In the genomic region with DNA sequence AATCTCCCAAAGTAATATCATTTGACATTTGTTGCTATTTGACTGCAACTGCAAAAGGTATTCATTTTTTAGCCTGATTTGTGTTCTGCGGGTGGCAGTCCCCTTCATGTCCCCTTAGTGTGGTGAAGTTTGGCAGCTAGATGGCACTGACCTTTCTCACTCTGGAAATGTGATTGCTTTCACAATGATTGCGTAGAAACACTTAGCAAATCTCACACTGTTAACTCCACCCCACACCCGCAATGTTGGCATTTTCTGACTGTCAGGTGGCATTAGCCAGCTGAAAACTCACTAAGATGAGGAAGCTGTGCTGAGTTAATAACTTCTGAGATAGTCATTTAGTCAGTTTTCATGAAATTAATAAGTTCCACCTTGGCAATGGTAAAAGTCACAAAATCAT, we compare ENCODE assay signal across 13 cellular contexts.
DNase-seq lines count a peak whose midpoint lies in the region; ATAC-seq and TF ChIP-seq lines count a peak whose summit lies in the region.
"Had no signal": no experiment of that assay in that cellular context is flagged by ENCODE, and none has a peak within 500 bp of the region (broad histone marks: within the 10 kb centered on the region; RNA-seq: fewer than 3 reads in every experiment).

No MANE protein-coding gene starts in this region.

- CTCF ChIA-PET in activated B cell treated with CpG ODN at 0.5 μM for 24 hours (lab: Charles Lee): no interaction called here

- H3K4me1 ChIP-seq in esophagus squamous epithelium (peaks cover 0 to 8% (median 5%) of the 10 kb centered on the region in 3 donors), vagina (no peaks in the 10 kb centered on the region)
- H3K4me1 ChIP-seq: tibial nerve had no signal

- peak; percentile 53 for ATAC-seq in GM18520 (IDR thresholded peaks at IDR 0.05; ENCODE audit: unreplicated experiment)
- ATAC-seq in activated B cell treated with CpG ODN at 0.5 μM for 24 hours (ENCODE audit: low read depth): peak; percentile 10
- ATAC-seq in GM19324 (IDR thresholded peaks at IDR 0.05; ENCODE audit: low FRiP score, unreplicated experiment): no peak
- ATAC-seq: PC-3 had no signal

- POLR2A ChIA-PET in activated B cell treated with CpG ODN at 0.5 μM for 24 hours (lab: Charles Lee): no interaction called here

- H3K4me3 ChIP-seq in esophagus squamous epithelium (no peak overlapping the region), vagina (no peak overlapping the region)
- H3K4me3 ChIP-seq: tibial nerve had no signal

- DNase-seq in NCI-H748 (lab: John Stamatoyannopoulos, UW; ENCODE audit: unreplicated experiment) (peak; percentile 56), NCI-H748 treated with DMSO at 0.1 percent for 48 hours (lab: John Stamatoyannopoulos, UW) (no peak), activated B cell treated with CpG ODN at 0.5 μM for 24 hours (no peak), mucosa of gallbladder (ENCODE audit: low spot score) (peak; percentile 30), esophagus squamous epithelium (lab: John Stamatoyannopoulos, UW) (no peak), vagina (ENCODE audit: extremely low spot score in 2 of 2) (no peak)
- DNase-seq: activated naive CD4-positive, alpha-beta T cell; NCI-H2029 treated with DMSO at 0.1 percent for 48 hours; PC-3 had no signal

- H3K27me3 ChIP-seq in esophagus squamous epithelium (peaks cover 0 to 4% (median 0%) of the 10 kb centered on the region in 4 donors), vagina (no peaks in the 10 kb centered on the region)
- H3K27me3 ChIP-seq: tibial nerve had no signal

- H3K27me3 Mint-ChIP-seq in activated B cell treated with CpG ODN at 0.5 μM for 24 hours: peaks cover 8% of the 10 kb centered on the region

- intact Hi-C loops in activated B cell treated with CpG ODN at 0.5 μM for 24 hours (cut with micrococcal nuclease): no loop called here
- intact Hi-C loops in esophagus squamous epithelium (cut with DNase I): no loop called here
- intact Hi-C loops in vagina (cut with DNase I): no loop called here

- TF ChIP-seq CTCF in activated B cell treated with CpG ODN at 0.5 μM for 24 hours (IDR thresholded peaks at IDR 0.05): no peak
- no peak for TF ChIP-seq CTCF in esophagus squamous epithelium (IDR thresholded peaks at IDR 0.05)
- TF ChIP-seq CTCF in vagina (IDR thresholded peaks at IDR 0.05): no peak

- no peak for TF ChIP-seq POLR2A in esophagus squamous epithelium (IDR thresholded peaks at IDR 0.05)
- no peak for TF ChIP-seq POLR2A in vagina (IDR thresholded peaks at IDR 0.05)

- 64 to 86% methylated on average over 3 of the region's 3 CpGs for WGBS in esophagus squamous epithelium, 2 donors

- H3K27ac Mint-ChIP-seq in activated B cell treated with CpG ODN at 0.5 μM for 24 hours: no peak overlapping the region

- H3K27ac ChIP-seq in esophagus squamous epithelium: no peak overlapping the region
- no peak overlapping the region for H3K27ac ChIP-seq in vagina
- H3K27ac ChIP-seq: tibial nerve had no signal

- no peaks in the 10 kb centered on the region for H3K9me3 ChIP-seq in esophagus squamous epithelium
- H3K9me3 ChIP-seq in vagina: no peaks in the 10 kb centered on the region
- H3K9me3 ChIP-seq: tibial nerve had no signal

- H3K4me3 Mint-ChIP-seq in activated B cell treated with CpG ODN at 0.5 μM for 24 hours: no peak overlapping the region
- H3K4me3 Mint-ChIP-seq: neural crest cell had no signal

- no peaks in the 10 kb centered on the region for H3K36me3 Mint-ChIP-seq in activated B cell treated with CpG ODN at 0.5 μM for 24 hours (ENCODE audit: low read depth)

- H3K9me3 Mint-ChIP-seq in activated B cell treated with CpG ODN at 0.5 μM for 24 hours: no peaks in the 10 kb centered on the region
- H3K9me3 Mint-ChIP-seq: neural crest cell had no signal

- H3K36me3 ChIP-seq in esophagus squamous epithelium (no peaks in the 10 kb centered on the region), vagina (no peaks in the 10 kb centered on the region)
- H3K36me3 ChIP-seq: tibial nerve had no signal

- H3K4me1 Mint-ChIP-seq in activated B cell treated with CpG ODN at 0.5 μM for 24 hours: no peaks in the 10 kb centered on the region
- H3K4me1 Mint-ChIP-seq: neural crest cell had no signal

Comparison
In these comparisons a context has a peak if more than half of its experiments do, and no peak if none do; other contexts are left out.
1. DNase-seq: peak in NCI-H748 (single experiment) and mucosa of gallbladder (single experiment); none in NCI-H748 treated with DMSO at 0.1 percent for 48 hours (single experiment), activated B cell treated with CpG ODN at 0.5 μM for 24 hours (single experiment), esophagus squamous epithelium (single experiment) and vagina (0 of 2).